In genomic region chr7:124033807-124034753, GRCh38 we compare ENCODE assay signal across 16 cellular contexts. TPM values are rescaled to one million over a fixed set of nuclear protein-coding genes. Genes with fewer than 3 reads are reported as not detected.
DNase-seq lines count a peak whose midpoint lies in the region; ATAC-seq, FAIRE-seq and TF ChIP-seq lines count a peak whose summit lies in the region.
"Had no signal": no experiment of that assay in that cellular context is flagged by ENCODE, and none has a peak within 500 bp of the region (broad histone marks: within the 10 kb centered on the region; RNA-seq: fewer than 3 reads in every experiment).

No MANE protein-coding gene starts in this region.

- POLR2A ChIA-PET in HepG2 (lab: Yijun Ruan, JAX): no interaction called here

- in situ Hi-C loops in HepG2 (cut with HindIII; ENCODE audit: extremely low pct_ligation_motif_present, low pct_unique_long_range_greater_than_20kb): no loop called here
- in situ Hi-C loops in brain microvascular endothelial cell (cut with HindIII; ENCODE audit: low pct_ligation_motif_present, low sequenced_read_pairs): no loop called here

- ATAC-seq in HepG2 (no peak), right lobe of liver (no peak), HG03457 (IDR thresholded peaks at IDR 0.05; ENCODE audit: unreplicated experiment) (no peak)
- ATAC-seq: activated naive CD8-positive, alpha-beta T cell treated with anti-CD3 and anti-CD28 coated beads, Interleukin-2, amount 50 U/mL, for 24 hours; K562 had no signal

- no peaks in the 10 kb centered on the region for H4K20me1 ChIP-seq in HepG2 (ENCODE audit: insufficient read depth, low read length)

- no peak overlapping the region for H3K27ac ChIP-seq in HepG2 (ENCODE audit: extremely low read length, insufficient read depth, low read length)
- H3K27ac ChIP-seq in right lobe of liver: no peak overlapping the region
- H3K27ac ChIP-seq in duodenal mucosa (ENCODE audit: low read depth, low read length): no peak overlapping the region
- H3K27ac ChIP-seq in vagina: no peak overlapping the region
- H3K27ac ChIP-seq in brain microvascular endothelial cell: no peak overlapping the region
- H3K27ac ChIP-seq: foreskin keratinocyte had no signal

- no peaks in the 10 kb centered on the region for H3K36me3 Mint-ChIP-seq in nephron progenitor cell (ENCODE audit: low read depth)

- H3K4me1 ChIP-seq in HepG2 (ENCODE audit: insufficient read depth, low read length) (no peaks in the 10 kb centered on the region), right lobe of liver (peaks cover 0 to 14% (median 5%) of the 10 kb centered on the region in 4 donors), duodenal mucosa (ENCODE audit: control insufficient read depth in 1 of 2, insufficient read depth in 2 of 2, low read length in 2 of 2) (peaks cover 18 to 23% of the 10 kb centered on the region in 2 donors), vagina (peaks cover 17% of the 10 kb centered on the region)
- H3K4me1 ChIP-seq: foreskin keratinocyte had no signal

- intact Hi-C loops in HepG2 (cut with micrococcal nuclease; ENCODE audit: unreplicated experiment) (no loop called here), right lobe of liver (cut with DNase I) (no loop called here), vagina (cut with DNase I) (no loop called here)

- H3K27me3 ChIP-seq in HepG2 (ENCODE audit: control insufficient read depth in 1 of 2, insufficient read depth in 2 of 2, low read length in 2 of 2) (peaks cover 0 to 13% of the 10 kb centered on the region in 2 experiments; a peak in 1 of 5 replicates), right lobe of liver (peaks cover 0 to 18% of the 10 kb centered on the region in 2 donors), duodenal mucosa (ENCODE audit: control insufficient read depth in 1 of 2, insufficient read depth in 2 of 2, low read length in 2 of 2) (peaks cover 3 to 5% of the 10 kb centered on the region in 2 donors), vagina (no peaks in the 10 kb centered on the region), brain microvascular endothelial cell (replicated peaks) (peaks cover 35% of the 10 kb centered on the region)

- no peaks in the 10 kb centered on the region for H3K79me2 ChIP-seq in HepG2 (ENCODE audit: insufficient read depth, low read length)

- H3K27me3 Mint-ChIP-seq in nephron progenitor cell (ENCODE audit: low read depth, poor library complexity): peaks cover 36% of the 10 kb centered on the region

- 42% methylated on average over 16 of the region's 16 CpGs for WGBS in HepG2 (ENCODE audit: low lambda C conversion rate)
- 61% methylated on average over 13 of the region's 16 CpGs for WGBS in right lobe of liver (ENCODE audit: insufficient coverage, low coverage, low lambda C conversion rate, missing lambda C conversion rate)

- DNase-seq in HepG2 (ENCODE audit: low spot score) (no peak), right lobe of liver (no peak), nephron progenitor cell (no peak), vagina (ENCODE audit: extremely low spot score in 2 of 2) (no peak), brain microvascular endothelial cell (no peak)
- DNase-seq in stimulated activated naive CD4-positive, alpha-beta T cell treated with Interleukin-2 at 50 U/mL for 16 hours (lab: John Stamatoyannopoulos, UW): no peak
- DNase-seq: activated CD8-positive, alpha-beta memory T cell treated with anti-CD3 and anti-CD28 coated beads for 24 hours; foreskin keratinocyte; NCI-H1417 treated with DMSO at 0.1 percent for 48 hours; NCI-H774 had no signal

- no peak overlapping the region for H3K4me3 ChIP-seq in HepG2 (replicated peaks in 1 of 3; ENCODE audit: insufficient read depth in 1 of 3, low read depth in 2 of 3, low read length in 3 of 3)
- no peak overlapping the region for H3K4me3 ChIP-seq in right lobe of liver
- peak overlapping the region; percentile 60 to 75 for H3K4me3 ChIP-seq in duodenal mucosa (ENCODE audit: low read depth in 1 of 2, low read length in 2 of 2)
- H3K4me3 ChIP-seq in vagina: peak overlapping the region; percentile 41 to 49
- no peak overlapping the region for H3K4me3 ChIP-seq in brain microvascular endothelial cell (ENCODE audit: low read depth, low read length)
- H3K4me3 ChIP-seq: K562 had no signal

- peak overlapping the region; percentile 77 for H3K4me3 Mint-ChIP-seq in nephron progenitor cell
- H3K4me3 Mint-ChIP-seq: activated naive CD8-positive, alpha-beta T cell treated with anti-CD3 and anti-CD28 coated beads, Interleukin-2, amount 50 U/mL, for 24 hours had no signal

- H3K9me3 Mint-ChIP-seq in nephron progenitor cell: no peaks in the 10 kb centered on the region
- H3K9me3 Mint-ChIP-seq: activated naive CD8-positive, alpha-beta T cell treated with anti-CD3 and anti-CD28 coated beads, Interleukin-2, amount 50 U/mL, for 24 hours had no signal

- no peak overlapping the region for H2AFZ ChIP-seq in HepG2 (ENCODE audit: low read length)

- TF ChIP-seq RAD21 in HepG2 (CRISPR knock-in tag; IDR thresholded peaks at IDR 0.05): no peak

- CTCF ChIA-PET in HepG2 (lab: Yijun Ruan, JAX; ENCODE audit: low intra/inter-chr PET ratio, low total read pairs): no interaction called here

- H3K36me3 ChIP-seq in HepG2 (replicated peaks in 1 of 2; ENCODE audit: control insufficient read depth in 1 of 2, insufficient read depth in 2 of 2, low read length in 2 of 2) (no peaks in the 10 kb centered on the region), right lobe of liver (no peaks in the 10 kb centered on the region), duodenal mucosa (ENCODE audit: control insufficient read depth in 1 of 2, insufficient read depth in 2 of 2, low read length in 2 of 2) (no peaks in the 10 kb centered on the region), vagina (no peaks in the 10 kb centered on the region), brain microvascular endothelial cell (replicated peaks) (no peaks in the 10 kb centered on the region)

- H3K9me3 ChIP-seq in HepG2 (ENCODE audit: low read length) (no peaks in the 10 kb centered on the region), right lobe of liver (no peaks in the 10 kb centered on the region), duodenal mucosa (ENCODE audit: control insufficient read depth in 1 of 2, low read length in 2 of 2) (no peaks in the 10 kb centered on the region), vagina (no peaks in the 10 kb centered on the region)

- no peak overlapping the region for H3K27ac Mint-ChIP-seq in nephron progenitor cell
- H3K27ac Mint-ChIP-seq: activated naive CD8-positive, alpha-beta T cell treated with anti-CD3 and anti-CD28 coated beads, Interleukin-2, amount 50 U/mL, for 24 hours had no signal

- no peak for FAIRE-seq in HepG2 (lab: Jason Lieb, UNC)
- FAIRE-seq: K562 had no signal

- no peak overlapping the region for H3K9ac ChIP-seq in HepG2 (ENCODE audit: insufficient read depth, low read depth, low read length)
- H3K9ac ChIP-seq in duodenal mucosa (ENCODE audit: low read depth in 1 of 2, low read length in 2 of 2): no peak overlapping the region

- BruUV-seq in HepG2 (replicated peaks; lab: Mats Ljungman, UMichigan): no TSS peak

- H3K4me1 Mint-ChIP-seq in nephron progenitor cell: peaks cover 14% of the 10 kb centered on the region

- no peak for TF ChIP-seq CTCF in HepG2 (CRISPR knock-in tag; IDR thresholded peaks at IDR 0.05)
- TF ChIP-seq CTCF in right lobe of liver (IDR thresholded peaks at IDR 0.05): no peak
- no peak for TF ChIP-seq CTCF in nephron progenitor cell (IDR thresholded peaks at IDR 0.05)
- TF ChIP-seq CTCF in vagina (IDR thresholded peaks at IDR 0.05): no peak
- TF ChIP-seq CTCF in brain microvascular endothelial cell (IDR thresholded peaks at IDR 0.05; ENCODE audit: low read depth, low read length, missing control alignments): no peak

- TF ChIP-seq EP300 in HepG2 (IDR thresholded peaks at IDR 0.05; ENCODE audit: low read depth in 2 of 2, low read length in 2 of 2) (no peak), HepG2 (CRISPR knock-in tag; IDR thresholded peaks at IDR 0.05; ENCODE audit: borderline replicate concordance) (no peak)

- no peak for TF ChIP-seq POLR2A in HepG2 (IDR thresholded peaks at IDR 0.05; ENCODE audit: insufficient read depth in 1 of 2, low read depth in 2 of 2, low read length in 2 of 2)
- no peak for TF ChIP-seq POLR2A in right lobe of liver (IDR thresholded peaks at IDR 0.05)
- TF ChIP-seq POLR2A in vagina (IDR thresholded peaks at IDR 0.05): no peak

- no peak overlapping the region for H3K4me2 ChIP-seq in HepG2 (ENCODE audit: low read depth, low read length)

TF ChIP-seq in HepG2, 621 proteins besides CTCF, POLR2A, EP300 and RAD21:
- TF ChIP-seq ETV5 (CRISPR knock-in tag; IDR thresholded peaks at IDR 0.05; ENCODE audit: borderline replicate concordance) (no peak), HNRNPK (IDR thresholded peaks at IDR 0.05; ENCODE audit: low read depth, low read length, poor library complexity, severe bottlenecking) (peak; percentile 65), HNRNPH1 (optimal IDR thresholded peaks at IDR 0.05; ENCODE audit: low read depth, low read length) (no peak)

RNA-seq across cellular contexts. Expression of gene TMEM229A, which starts 1.2 kb away (rescaled TPM):
- total RNA-seq in HepG2 (2016; rRNA removed; fragmentation: Illumina TruSeq; extraction: Trizol) (not detected in 2 replicates), right lobe of liver (not detected), vagina (not detected)
- total RNA-seq in HepG2 (2016; cell fraction: cytosol; rRNA removed; fragmentation: Illumina TruSeq; extraction: Trizol; ENCODE audit: low read depth): not detected in 2 replicates
- not detected in 2 replicates for total RNA-seq in HepG2 (2016; cell fraction: insoluble cytoplasmic fraction; rRNA removed; fragmentation: Illumina TruSeq; extraction: Trizol)
- total RNA-seq in HepG2 (2016; cell fraction: membrane; rRNA removed; fragmentation: Illumina TruSeq; extraction: Trizol): not detected in 2 replicates
- total RNA-seq in HepG2 (2016; cell fraction: nucleus; rRNA removed; fragmentation: Illumina TruSeq; extraction: Trizol): not detected in 2 replicates
- not detected in 2 replicates for polyA plus RNA-seq in HepG2 (2011; rRNA removed)
- not detected in 2 replicates for polyA plus RNA-seq in HepG2 (2011; cell fraction: cytosol; rRNA removed)
- polyA plus RNA-seq in HepG2 (2011; cell fraction: nucleus; rRNA removed): not detected in 2 replicates
- polyA plus RNA-seq in HepG2 (2012): not detected in 2 replicates
- polyA plus RNA-seq in HepG2 (2016; cell fraction: cytosol; fragmentation: Illumina TruSeq; extraction: Trizol; ENCODE audit: low read depth): not detected in 2 replicates
- polyA plus RNA-seq in HepG2 (2016; cell fraction: insoluble cytoplasmic fraction; fragmentation: Illumina TruSeq; extraction: Trizol; ENCODE audit: low read depth): not detected in 2 replicates
- not detected in 2 replicates for polyA plus RNA-seq in HepG2 (2016; cell fraction: membrane; fragmentation: Illumina TruSeq; extraction: Trizol; ENCODE audit: low read depth)
- polyA plus RNA-seq in HepG2 (2016; cell fraction: nucleus; fragmentation: Illumina TruSeq; extraction: Trizol; ENCODE audit: insufficient read depth, low read depth): not detected in 2 replicates
- polyA minus RNA-seq in HepG2 (2011; rRNA and poly(A)+ RNA removed; ENCODE audit: low replicate concordance): not detected in 2 replicates
- polyA minus RNA-seq in HepG2 (2011; cell fraction: cytosol; rRNA and poly(A)+ RNA removed): not detected in 2 replicates
- not detected in 2 replicates for polyA minus RNA-seq in HepG2 (2011; cell fraction: nucleus; rRNA and poly(A)+ RNA removed)
- total RNA-seq: dermis microvascular lymphatic vessel endothelial cell, foreskin keratinocyte, K562, left lobe of liver had no signal
- polyA plus RNA-seq: foreskin keratinocyte, K562 had no signal

Comparison
In these comparisons a context has a peak if more than half of its experiments do, and no peak if none do; other contexts are left out.
1. H3K4me3 ChIP-seq: peak in duodenal mucosa (2 of 2) and vagina (2 of 2); none in HepG2 (0 of 3), right lobe of liver (0 of 3) and brain microvascular endothelial cell (single experiment).